ENCODE assay signal across 28 cellular contexts in genomic region chr13:90769387-90769786, GRCh38.
DNase-seq lines count a peak whose midpoint lies in the region; ATAC-seq, FAIRE-seq and TF ChIP-seq lines count a peak whose summit lies in the region.
"Had no signal": no experiment of that assay in that cellular context is flagged by ENCODE, and none has a peak within 500 bp of the region (broad histone marks: within the 10 kb centered on the region; RNA-seq: fewer than 3 reads in every experiment).

No MANE protein-coding gene starts in this region.

- H3K4ac ChIP-seq in H9 (ENCODE audit: low read depth, low read length) (no peak overlapping the region), H1 (replicated peaks; ENCODE audit: insufficient read length, low read depth, low read length) (no peak overlapping the region), mesendoderm (ENCODE audit: low read depth, low read length) (no peak overlapping the region)

- H3K27me3 Mint-ChIP-seq in H9 (ENCODE audit: low read depth) = no peaks in the 10 kb centered on the region
- no peaks in the 10 kb centered on the region for H3K27me3 Mint-ChIP-seq in activated T-helper 17 cell treated with anti-CD3 and anti-CD28 coated beads, Interleukin-2, amount 50 U/mL, for 72 hours
- H3K27me3 Mint-ChIP-seq: CD4-positive, alpha-beta memory T cell; CD4-positive, CD25-positive, alpha-beta regulatory T cell; CD8-positive, alpha-beta memory T cell had no signal

- H3K4me3 ChIP-seq in K562 (no peak overlapping the region), H1 (ENCODE audit: extremely low read depth in 1 of 4, insufficient read depth in 2 of 4, low read depth in 3 of 4, low read length in 4 of 4) (no peak overlapping the region), mesendoderm (ENCODE audit: low read length) (no peak overlapping the region), H7 (ENCODE audit: insufficient read depth, low read depth, low read length) (no peak overlapping the region)
- H3K4me3 ChIP-seq: BLaER1 had no signal

- H3K23ac ChIP-seq in H9 (ENCODE audit: insufficient read length, low read depth, low read length) (no peak overlapping the region), H1 (ENCODE audit: insufficient read length) (no peak overlapping the region), mesendoderm (ENCODE audit: low read length) (no peak overlapping the region)

- no peak for TF ChIP-seq RAD21 in K562 (CRISPR knock-in tag; conservative IDR thresholded peaks at IDR 0.05 in 1 of 2, IDR thresholded peaks at IDR 0.05 in 1 of 2)
- no peak for TF ChIP-seq RAD21 in H1 (IDR thresholded peaks at IDR 0.05 in 1 of 2, conservative IDR thresholded peaks at IDR 0.05 in 1 of 2; ENCODE audit: low read depth in 2 of 2, low read length in 2 of 2)

- H2BK20ac ChIP-seq in H9 (ENCODE audit: low read depth, low read length, poor library complexity, severe bottlenecking) (no peak overlapping the region), H1 (ENCODE audit: low read length) (no peak overlapping the region)

- FAIRE-seq in K562 (lab: Jason Lieb, UNC) = no peak
- no peak for FAIRE-seq in H1 (lab: Jason Lieb, UNC)
- FAIRE-seq: A204.1, G401.6, GM12891 had no signal

- H3K36me3 Mint-ChIP-seq in H9 (ENCODE audit: insufficient read depth in 1 of 3, low read depth in 3 of 3) = no peaks in the 10 kb centered on the region
- no peaks in the 10 kb centered on the region for H3K36me3 Mint-ChIP-seq in activated T-helper 17 cell treated with anti-CD3 and anti-CD28 coated beads, Interleukin-2, amount 50 U/mL, for 72 hours (ENCODE audit: low read depth)
- H3K36me3 Mint-ChIP-seq: CD14-positive monocyte; CD4-positive, alpha-beta memory T cell; CD4-positive, CD25-positive, alpha-beta regulatory T cell had no signal

- no peak overlapping the region for H2BK120ac ChIP-seq in H9 (ENCODE audit: low read depth, low read length, poor library complexity, severe bottlenecking)
- H2BK120ac ChIP-seq in H1 (replicated peaks; ENCODE audit: low read depth, low read length) = no peak overlapping the region
- no peak overlapping the region for H2BK120ac ChIP-seq in mesendoderm (ENCODE audit: low read depth, low read length)

- TF ChIP-seq POLR2A in K562 (conservative IDR thresholded peaks at IDR 0.05) = no peak
- TF ChIP-seq POLR2A in H1 (IDR thresholded peaks at IDR 0.05; ENCODE audit: control extremely low read depth in 1 of 2, low read depth in 2 of 2, low read length in 2 of 2) = no peak

- no peak overlapping the region for H4K91ac ChIP-seq in H9 (ENCODE audit: insufficient read length, low read depth, low read length)
- no peak overlapping the region for H4K91ac ChIP-seq in H1 (replicated peaks; ENCODE audit: insufficient read length, low read length)

- no peak overlapping the region for H2AFZ ChIP-seq in H9 (ENCODE audit: low read length)
- no peak overlapping the region for H2AFZ ChIP-seq in K562 (ENCODE audit: low read depth, low read length)
- H2AFZ ChIP-seq in H1 (ENCODE audit: low read length) = peak overlapping the region; percentile 76; the same call in 1 of the 2 replicates

- H4K5ac ChIP-seq in H9 (ENCODE audit: insufficient read length, low read depth, low read length) = no peak overlapping the region
- no peak overlapping the region for H4K5ac ChIP-seq in H1 (ENCODE audit: insufficient read length, low read depth, low read length)
- no peak overlapping the region for H4K5ac ChIP-seq in mesendoderm (ENCODE audit: low read length)

- CTCF ChIA-PET in K562 (lab: Yijun Ruan, JAX; ENCODE audit: low intra/inter-chr PET ratio) = interaction anchor here (0.8 kb wide), 1 partner anchor 16 kb away, joined by 3 read pairs; no protein-coding TSS in a partner anchor
- CTCF ChIA-PET in H1 (lab: Charles Lee; ENCODE audit: partially characterized antibody) = interaction anchor here (0.6 kb wide), 1 partner anchor 844 kb away, joined by 4 read pairs; no protein-coding TSS in a partner anchor

- H3K4me3 Mint-ChIP-seq in H9 = no peak overlapping the region
- H3K4me3 Mint-ChIP-seq in activated T-helper 17 cell treated with anti-CD3 and anti-CD28 coated beads, Interleukin-2, amount 50 U/mL, for 72 hours = no peak overlapping the region
- H3K4me3 Mint-ChIP-seq: CD14-positive monocyte; CD4-positive, alpha-beta memory T cell; CD4-positive, CD25-positive, alpha-beta regulatory T cell; CD8-positive, alpha-beta memory T cell had no signal

- H3K9me3 ChIP-seq in H9 (ENCODE audit: control insufficient read depth, low read depth, low read length) (no peaks in the 10 kb centered on the region), K562 (replicated peaks; ENCODE audit: control insufficient read depth, insufficient read depth, low read depth, low read length) (no peaks in the 10 kb centered on the region), H1 (ENCODE audit: insufficient read depth in 2 of 2, low read depth in 1 of 2, low read length in 1 of 2) (no peaks in the 10 kb centered on the region)
- H3K9me3 ChIP-seq: BE2C, BLaER1 had no signal

- H3K9ac ChIP-seq in H9 (ENCODE audit: extremely low read depth, insufficient read length, low read length) = no peak overlapping the region
- H3K9ac ChIP-seq in K562 (ENCODE audit: insufficient read depth in 1 of 2, low read depth in 2 of 2, low read length in 2 of 2) = no peak overlapping the region
- no peak overlapping the region for H3K9ac ChIP-seq in H1 (replicated peaks in 1 of 4; ENCODE audit: extremely low read depth in 1 of 4, low read depth in 3 of 4, low read length in 3 of 4)
- no peak overlapping the region for H3K9ac ChIP-seq in mesendoderm (ENCODE audit: low read length)
- H3K9ac ChIP-seq: BLaER1 had no signal

- BruUV-seq in K562 (replicated peaks; lab: Mats Ljungman, UMichigan) = no TSS peak

- H4K20me1 ChIP-seq in H9 (ENCODE audit: control insufficient read depth, insufficient read depth, insufficient read length) (no peaks in the 10 kb centered on the region), K562 (replicated peaks; ENCODE audit: control insufficient read depth, insufficient read depth, low read length) (no peaks in the 10 kb centered on the region), H1 (replicated peaks in 1 of 2; ENCODE audit: control insufficient read depth in 1 of 2, insufficient read depth in 2 of 2, low read length in 2 of 2) (no peaks in the 10 kb centered on the region)
- H4K20me1 ChIP-seq: BLaER1 had no signal

- H3K23me2 ChIP-seq in H9 (ENCODE audit: insufficient read length, low read depth, low read length, poor library complexity, severe bottlenecking) = no peaks in the 10 kb centered on the region
- no peaks in the 10 kb centered on the region for H3K23me2 ChIP-seq in H1 (ENCODE audit: low read depth, low read length)

- no peak overlapping the region for H2BK15ac ChIP-seq in H9 (ENCODE audit: low read depth, low read length)
- H2BK15ac ChIP-seq in H1 (ENCODE audit: low read length) = no peak overlapping the region
- no peak overlapping the region for H2BK15ac ChIP-seq in mesendoderm (replicated peaks; ENCODE audit: low read depth)

- no peak overlapping the region for H2AK5ac ChIP-seq in H9 (ENCODE audit: insufficient read length, low read length)
- no peak overlapping the region for H2AK5ac ChIP-seq in H1 (ENCODE audit: low read depth, low read length)
- no peak overlapping the region for H2AK5ac ChIP-seq in mesendoderm (ENCODE audit: low read length)

- H3K27ac Mint-ChIP-seq in H9 = peak overlapping the region in 2 of 3 experiments; percentile 1 to 67; a peak in 4 of 7 replicates
- H3K27ac Mint-ChIP-seq in activated T-helper 17 cell treated with anti-CD3 and anti-CD28 coated beads, Interleukin-2, amount 50 U/mL, for 72 hours = no peak overlapping the region
- H3K27ac Mint-ChIP-seq: CD14-positive monocyte; CD4-positive, alpha-beta memory T cell; CD8-positive, alpha-beta memory T cell had no signal

- H3K79me2 ChIP-seq in H9 (ENCODE audit: insufficient read depth, low read length) (no peaks in the 10 kb centered on the region), K562 (ENCODE audit: control insufficient read depth, insufficient read depth, low read length) (no peaks in the 10 kb centered on the region), H1 (ENCODE audit: control insufficient read depth in 1 of 2, insufficient read depth in 2 of 2, low read length in 2 of 2) (no peaks in the 10 kb centered on the region), mesendoderm (ENCODE audit: control insufficient read depth, insufficient read depth, low read length) (no peaks in the 10 kb centered on the region)

- H3K18ac ChIP-seq in H9 (ENCODE audit: insufficient read length, low read depth, low read length) (no peak overlapping the region), H1 (ENCODE audit: extremely low read depth, low read length) (no peak overlapping the region), mesendoderm (ENCODE audit: low read length) (peak overlapping the region; percentile 75)

- TF ChIP-seq CTCF in H9 (conservative IDR thresholded peaks at IDR 0.05) = no peak
- no peak for TF ChIP-seq CTCF in K562 (IDR thresholded peaks at IDR 0.05 in 2 of 3, conservative IDR thresholded peaks at IDR 0.05 in 1 of 3; ENCODE audit: insufficient read depth in 2 of 3, low read depth in 1 of 3, low read length in 3 of 3)
- TF ChIP-seq CTCF in H1 (IDR thresholded peaks at IDR 0.05; ENCODE audit: control extremely low read depth in 1 of 3, insufficient read depth in 1 of 3, low read depth in 1 of 3, low read length in 3 of 3) = no peak

- no peaks in the 10 kb centered on the region for H3K9me1 ChIP-seq in K562 (ENCODE audit: control insufficient read depth, insufficient read depth, low read length)

- intact Hi-C loops in K562 (cut with micrococcal nuclease) = no loop called here
- intact Hi-C loops in left colon (cut with DNase I, micrococcal nuclease) = no loop called here

- H2BK5ac ChIP-seq in H9 (ENCODE audit: insufficient read length, low read length) (no peak overlapping the region), H1 (ENCODE audit: low read depth, low read length) (no peak overlapping the region), mesendoderm (ENCODE audit: low read length) (peak overlapping the region; percentile 33)

- H4K8ac ChIP-seq in H9 (replicated peaks; ENCODE audit: insufficient read length, low read depth, low read length) (no peak overlapping the region), H1 (ENCODE audit: extremely low read depth, insufficient read depth, low read length) (no peak overlapping the region), mesendoderm (ENCODE audit: low read depth, low read length) (no peak overlapping the region)

- H3K79me1 ChIP-seq in H9 (ENCODE audit: insufficient read depth, low read depth, low read length, poor library complexity, severe bottlenecking) (no peaks in the 10 kb centered on the region), H1 (ENCODE audit: low read depth, low read length) (no peaks in the 10 kb centered on the region), mesendoderm (ENCODE audit: low read length) (no peaks in the 10 kb centered on the region)

- in situ Hi-C loops in K562 (cut with MboI) = no loop called here

- H3K56ac ChIP-seq in H9 (ENCODE audit: insufficient read length, low read depth, low read length) (no peak overlapping the region), H1 (replicated peaks; ENCODE audit: insufficient read length, low read depth, low read length) (no peak overlapping the region), mesendoderm (ENCODE audit: low read length) (peak overlapping the region; percentile 6)

- DNase-seq in H9 (no peak), K562 (ENCODE audit: extremely low read depth in 1 of 4, low spot score in 3 of 4) (no peak), H1 (ENCODE audit: low read depth in 1 of 2, low spot score in 2 of 2) (no peak), mesendoderm (peak; percentile 67), H7 (no peak), left colon (no peak)
- DNase-seq: 8988T; ACHN; BE2C; C1 segment of cervical spinal cord; CD4-positive, alpha-beta memory T cell; CD4-positive, CD25-positive, alpha-beta regulatory T cell; CD8-positive, alpha-beta memory T cell; COR-L47; DMS 273 treated with DMSO at 0.1 percent for 48 hours; DMS153; DMS53; DMS79; DND-41; EL; GF-D8 had no signal

- no peak overlapping the region for H3T11ph ChIP-seq in H9 (ENCODE audit: low read length)

- POLR2A ChIA-PET in K562 (lab: Yijun Ruan, JAX) = interaction anchor here (0.5 to 1.5 kb wide), 3 partner anchors 9 to 1576 kb away, joined by 3 read pairs; no protein-coding TSS in a partner anchor
- POLR2A ChIA-PET in H1 (lab: Charles Lee; ENCODE audit: partially characterized antibody) = no interaction called here

- H3K14ac ChIP-seq in H9 (ENCODE audit: insufficient read depth, low read length) (no peak overlapping the region), H1 (ENCODE audit: insufficient read length) (no peak overlapping the region)

- WGBS in H9 (ENCODE audit: extremely low coverage, insufficient read length, low lambda C conversion rate) = 100% methylated on average over 2 of the region's 3 CpGs
- 1% methylated on average over 3 of the region's 3 CpGs for WGBS in K562 (ENCODE audit: insufficient coverage, low coverage, missing lambda C conversion rate)
- 82% methylated on average over 3 of the region's 3 CpGs; no CpG with 5 or more reads in 1 of the 2 experiments for whole genome bisulfite sequencing in H1 (ENCODE audit: extremely low coverage in 1 of 2, insufficient coverage in 1 of 2, insufficient read length in 1 of 2, insufficient replicate concordance in 2 of 2, low coverage in 1 of 2, low lambda C conversion rate in 2 of 2, missing lambda C conversion rate in 1 of 2), 2 experiments
- WGBS in mesendoderm (ENCODE audit: extremely low coverage, insufficient coverage, low lambda C conversion rate) = no CpG with 5 or more reads among the region's 3 CpGs

- no peak for ATAC-seq in K562
- no peak for ATAC-seq in activated T-helper 17 cell treated with anti-CD3 and anti-CD28 coated beads, Interleukin-2, amount 50 U/mL, for 72 hours (replicated peaks)
- ATAC-seq in left colon = no peak
- ATAC-seq in HG02885 (IDR thresholded peaks at IDR 0.05; ENCODE audit: poor library complexity, unreplicated experiment) = no peak

- H3K4me1 Mint-ChIP-seq in H9 = peaks cover 25 to 37% of the 10 kb centered on the region in 2 experiments
- no peaks in the 10 kb centered on the region for H3K4me1 Mint-ChIP-seq in activated T-helper 17 cell treated with anti-CD3 and anti-CD28 coated beads, Interleukin-2, amount 50 U/mL, for 72 hours
- H3K4me1 Mint-ChIP-seq: CD4-positive, alpha-beta memory T cell; CD4-positive, CD25-positive, alpha-beta regulatory T cell; CD8-positive, alpha-beta memory T cell had no signal

- H3K27ac ChIP-seq in H9 (ENCODE audit: insufficient read length, low read depth, low read length) = no peak overlapping the region
- no peak overlapping the region for H3K27ac ChIP-seq in K562 (ENCODE audit: extremely low read depth, low read depth, low read length)
- no peak overlapping the region for H3K27ac ChIP-seq in H1 (ENCODE audit: low read depth, low read length)
- H3K27ac ChIP-seq in mesendoderm (ENCODE audit: low read depth, low read length) = no peak overlapping the region
- H3K27ac ChIP-seq: BLaER1 had no signal

- no peak overlapping the region for H2BK12ac ChIP-seq in H9 (ENCODE audit: insufficient read length, low read depth, low read length)
- H2BK12ac ChIP-seq in H1 (ENCODE audit: low read depth, low read length) = no peak overlapping the region

- no peaks in the 10 kb centered on the region; the same call in 1 of the 2 replicates for H3K4me1 ChIP-seq in H9 (ENCODE audit: insufficient read depth, low read length)
- no peaks in the 10 kb centered on the region for H3K4me1 ChIP-seq in K562 (replicated peaks in 1 of 2; ENCODE audit: control insufficient read depth in 2 of 2, insufficient read depth in 2 of 2, low read length in 2 of 2)
- H3K4me1 ChIP-seq in H1 (replicated peaks in 1 of 4; ENCODE audit: control insufficient read depth in 3 of 4, insufficient read depth in 4 of 4, low read length in 3 of 4) = peaks cover 0 to 5% (median 3%) of the 10 kb centered on the region in 4 experiments; a peak in 3 of 7 replicates
- peaks cover 7% of the 10 kb centered on the region for H3K4me1 ChIP-seq in mesendoderm (ENCODE audit: control insufficient read depth, low read depth, low read length)
- H3K4me1 ChIP-seq: BLaER1 had no signal

- TF ChIP-seq EP300 in K562 (IDR thresholded peaks at IDR 0.05; ENCODE audit: low read length) = no peak
- no peak for TF ChIP-seq EP300 in H1 (IDR thresholded peaks at IDR 0.05; ENCODE audit: borderline replicate concordance in 1 of 2, low read depth in 2 of 2, low read length in 2 of 2)

- H3K9me3 Mint-ChIP-seq in H9 = no peaks in the 10 kb centered on the region
- H3K9me3 Mint-ChIP-seq in activated T-helper 17 cell treated with anti-CD3 and anti-CD28 coated beads, Interleukin-2, amount 50 U/mL, for 72 hours = peaks cover 3% of the 10 kb centered on the region

- no peaks in the 10 kb centered on the region for H3K27me3 ChIP-seq in H9 (ENCODE audit: insufficient read depth, low read length)
- no peaks in the 10 kb centered on the region for H3K27me3 ChIP-seq in K562 (ENCODE audit: control insufficient read depth in 2 of 2, insufficient read depth in 2 of 2, low read length in 2 of 2)
- no peaks in the 10 kb centered on the region for H3K27me3 ChIP-seq in H1 (replicated peaks in 1 of 4; ENCODE audit: control insufficient read depth in 3 of 4, extremely low read depth in 1 of 4, insufficient read depth in 3 of 4, low read length in 3 of 4)
- no peaks in the 10 kb centered on the region for H3K27me3 ChIP-seq in mesendoderm (ENCODE audit: insufficient read depth, low read length, poor library complexity)
- no peaks in the 10 kb centered on the region for H3K27me3 ChIP-seq in H7 (ENCODE audit: control insufficient read depth, insufficient read depth, low read length)
- H3K27me3 ChIP-seq: BE2C, BLaER1 had no signal

- no peak overlapping the region for H3K4me2 ChIP-seq in H9 (ENCODE audit: insufficient read depth, insufficient read length, low read length)
- H3K4me2 ChIP-seq in K562 (ENCODE audit: insufficient read depth, low read length) = no peak overlapping the region
- no peak overlapping the region for H3K4me2 ChIP-seq in H1 (ENCODE audit: insufficient read depth in 1 of 2, low read depth in 2 of 2, low read length in 2 of 2)
- no peak overlapping the region for H3K4me2 ChIP-seq in mesendoderm (ENCODE audit: low read length)
- H3K4me2 ChIP-seq: BLaER1 had no signal

- no peaks in the 10 kb centered on the region for H3K36me3 ChIP-seq in K562 (ENCODE audit: control insufficient read depth, insufficient read depth, low read length)
- H3K36me3 ChIP-seq in H1 (ENCODE audit: control insufficient read depth in 2 of 4, insufficient read depth in 4 of 4, low read length in 3 of 4) = no peaks in the 10 kb centered on the region
- no peaks in the 10 kb centered on the region for H3K36me3 ChIP-seq in mesendoderm (ENCODE audit: control insufficient read depth, insufficient read depth, low read length)
- H3K36me3 ChIP-seq in H7 (replicated peaks; ENCODE audit: control insufficient read depth, insufficient read depth, low read length) = no peaks in the 10 kb centered on the region
- H3K36me3 ChIP-seq: BE2C, BLaER1 had no signal
